10 cellular contexts compared by ENCODE assay signal in the genomic region with DNA sequence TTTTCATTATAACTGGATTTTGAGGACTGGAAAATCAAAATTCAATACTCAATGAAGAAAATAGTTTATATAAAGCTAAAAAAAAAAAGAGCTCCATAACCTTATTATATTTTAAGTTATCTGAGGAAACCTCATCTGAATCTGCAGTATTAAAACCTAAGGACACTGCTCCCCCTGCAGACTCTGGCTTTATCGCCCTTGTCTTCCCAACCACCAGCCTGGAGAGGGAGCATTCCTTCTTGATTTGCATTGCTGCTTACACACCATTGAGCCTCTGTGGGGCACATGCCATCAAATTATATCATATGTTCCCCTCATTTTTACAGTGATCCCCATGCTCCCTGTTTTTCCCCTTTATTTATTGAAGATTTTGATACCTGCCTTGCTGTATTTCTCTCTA.
A peak's percentile ranks its signal among the peaks of the same experiment; 100 is the strongest.
DNase-seq lines count a peak whose midpoint lies in the region; ATAC-seq and TF ChIP-seq lines count a peak whose summit lies in the region.
"Had no signal": no experiment of that assay in that cellular context is flagged by ENCODE, and none has a peak within 500 bp of the region (broad histone marks: within the 10 kb centered on the region; RNA-seq: fewer than 3 reads in every experiment).

No MANE protein-coding gene starts in this region.

- H3K4me3 Mint-ChIP-seq in osteocyte (ENCODE audit: unreplicated experiment) = no peak overlapping the region
- H3K4me3 Mint-ChIP-seq in activated T-helper 17 cell treated with anti-CD3 and anti-CD28 coated beads, Interleukin-2, amount 50 U/mL, for 72 hours = no peak overlapping the region
- H3K4me3 Mint-ChIP-seq: nephron had no signal

- no peaks in the 10 kb centered on the region for H3K9me3 ChIP-seq in psoas muscle

- intact Hi-C loops in psoas muscle (cut with DNase I) = no loop called here

- H3K4me1 ChIP-seq in psoas muscle = no peaks in the 10 kb centered on the region

- WGBS in psoas muscle, 3 donors = 41 to 67% (median 55%) methylated on average over 1 of the region's 1 CpG

- DNase-seq in NCI-H1694 treated with DMSO at 0.1 percent for 48 hours (lab: John Stamatoyannopoulos, UW) = peak; percentile 25
- no peak for DNase-seq in NCI-H1694 (lab: John Stamatoyannopoulos, UW)
- peak; percentile 58 for DNase-seq in NCI-H226
- peak; percentile 86 for DNase-seq in choroid plexus epithelial cell (ENCODE audit: low read depth)
- DNase-seq in osteocyte (ENCODE audit: extremely low spot score, unreplicated experiment) = no peak
- no peak for DNase-seq in psoas muscle
- DNase-seq: activated T-cell treated with anti-CD3 and anti-CD28 coated beads, Interleukin-2, amount 50 U/mL, for 48 hours had no signal

- H3K27ac ChIP-seq in psoas muscle = no peak overlapping the region

- H3K9me3 Mint-ChIP-seq in osteocyte (ENCODE audit: unreplicated experiment) = no peaks in the 10 kb centered on the region
- H3K9me3 Mint-ChIP-seq in activated T-helper 17 cell treated with anti-CD3 and anti-CD28 coated beads, Interleukin-2, amount 50 U/mL, for 72 hours = peaks cover 12% of the 10 kb centered on the region

- no peak overlapping the region for H3K27ac Mint-ChIP-seq in osteocyte (ENCODE audit: unreplicated experiment)
- no peak overlapping the region for H3K27ac Mint-ChIP-seq in activated T-helper 17 cell treated with anti-CD3 and anti-CD28 coated beads, Interleukin-2, amount 50 U/mL, for 72 hours
- H3K27ac Mint-ChIP-seq: nephron had no signal

- H3K4me1 Mint-ChIP-seq in osteocyte (ENCODE audit: unreplicated experiment) = no peaks in the 10 kb centered on the region
- H3K4me1 Mint-ChIP-seq in activated T-helper 17 cell treated with anti-CD3 and anti-CD28 coated beads, Interleukin-2, amount 50 U/mL, for 72 hours = no peaks in the 10 kb centered on the region
- H3K4me1 Mint-ChIP-seq: nephron had no signal

- TF ChIP-seq CTCF in choroid plexus epithelial cell (conservative IDR thresholded peaks at IDR 0.05; ENCODE audit: low read depth, low read length) = peak; percentile 97
- TF ChIP-seq CTCF in osteocyte (IDR thresholded peaks at IDR 0.05) = peak; percentile 57
- TF ChIP-seq CTCF in psoas muscle (IDR thresholded peaks at IDR 0.05) = no peak

- no peak for ATAC-seq in psoas muscle
- ATAC-seq in activated T-helper 17 cell treated with anti-CD3 and anti-CD28 coated beads, Interleukin-2, amount 50 U/mL, for 72 hours (replicated peaks) = no peak
- ATAC-seq in esophagus mucosa = no peak

- H3K36me3 Mint-ChIP-seq in osteocyte (ENCODE audit: unreplicated experiment) = no peaks in the 10 kb centered on the region
- no peaks in the 10 kb centered on the region for H3K36me3 Mint-ChIP-seq in activated T-helper 17 cell treated with anti-CD3 and anti-CD28 coated beads, Interleukin-2, amount 50 U/mL, for 72 hours (ENCODE audit: low read depth)

- H3K4me3 ChIP-seq in choroid plexus epithelial cell (ENCODE audit: low read depth, low read length) (no peak overlapping the region), psoas muscle (no peak overlapping the region)

- H3K36me3 ChIP-seq in psoas muscle (ENCODE audit: insufficient read depth in 1 of 2, low read depth in 1 of 2) = no peaks in the 10 kb centered on the region

- peaks cover 12% of the 10 kb centered on the region for H3K27me3 Mint-ChIP-seq in osteocyte (ENCODE audit: unreplicated experiment)
- no peaks in the 10 kb centered on the region for H3K27me3 Mint-ChIP-seq in activated T-helper 17 cell treated with anti-CD3 and anti-CD28 coated beads, Interleukin-2, amount 50 U/mL, for 72 hours

- no peaks in the 10 kb centered on the region for H3K27me3 ChIP-seq in psoas muscle (ENCODE audit: insufficient read depth in 3 of 3, low read length in 2 of 3)

Comparison
In these comparisons a context has a peak if more than half of its experiments do, and no peak if none do; other contexts are left out.
1. DNase-seq: peak in NCI-H1694 treated with DMSO at 0.1 percent for 48 hours (single experiment), NCI-H226 (single experiment) and choroid plexus epithelial cell (single experiment); none in NCI-H1694 (single experiment), osteocyte (single experiment) and psoas muscle (0 of 2).